In the genomic region with DNA sequence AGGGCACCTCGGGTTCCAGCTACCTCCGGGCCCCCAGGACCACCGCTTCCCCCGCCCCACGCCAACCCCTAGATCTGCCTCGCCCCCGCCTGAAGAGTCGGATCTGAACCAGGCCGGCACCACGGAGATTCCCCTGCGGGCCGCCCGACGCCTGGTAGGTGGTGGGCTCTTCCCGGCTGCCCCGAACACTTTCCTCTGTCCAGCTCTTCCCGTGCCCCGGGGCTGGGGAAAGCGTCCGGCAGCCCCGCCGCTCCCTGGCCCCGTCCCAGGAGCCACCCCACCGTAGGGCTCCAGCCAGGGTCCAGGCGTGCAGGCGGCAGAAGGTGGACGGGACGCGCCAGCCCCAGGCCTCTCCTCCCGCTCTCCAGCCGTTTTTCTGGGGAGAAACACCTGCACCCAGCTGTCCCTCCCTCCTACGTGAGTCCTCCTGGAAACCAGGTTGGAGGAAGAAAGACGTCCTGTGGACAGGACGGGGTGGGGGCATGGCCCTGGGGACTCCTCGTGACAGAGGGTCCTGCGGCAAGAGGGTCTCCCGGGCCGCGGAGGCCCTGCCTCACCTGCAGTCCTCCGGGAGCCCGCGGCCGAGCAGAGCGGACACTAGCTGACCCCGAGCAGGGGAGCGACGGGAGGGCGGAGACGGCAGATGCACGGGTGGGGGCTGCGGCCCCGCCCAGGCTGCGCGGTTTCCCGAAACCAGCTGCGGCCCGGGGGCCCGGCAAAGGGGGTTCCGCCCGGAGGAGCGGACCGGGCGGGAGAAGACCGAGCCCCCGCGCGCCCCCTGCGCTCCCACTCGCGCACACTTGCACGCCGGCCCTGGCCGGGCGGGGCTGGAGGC, we compare ENCODE assay signal across 9 cellular contexts. TPM values are rescaled to one million over a fixed set of nuclear protein-coding genes. Genes with fewer than 3 reads are reported as not detected.
DNase-seq lines count a peak whose midpoint lies in the region; ATAC-seq and TF ChIP-seq lines count a peak whose summit lies in the region.
"Had no signal": no experiment of that assay in that cellular context is flagged by ENCODE, and none has a peak within 500 bp of the region (broad histone marks: within the 10 kb centered on the region; RNA-seq: fewer than 3 reads in every experiment).

A gene (minus strand): TSS at position 624 of the 835 bp plus-strand sequence. CDS start 3,795 bp downstream, outside the sequence.

- H3K4me3 ChIP-seq in OCI-LY7 (ENCODE audit: low read depth, low read length, poor library complexity, severe bottlenecking): no peak within 1 kb of the TSS

- H3K9me2 ChIP-seq in OCI-LY7 (ENCODE audit: insufficient read depth, low read length): no peaks in the 10 kb centered on the region

- H3K4me1 Mint-ChIP-seq in stimulated activated naive CD8-positive, alpha-beta T cell treated with anti-CD3 and anti-CD28 coated beads, Interleukin-15, Interleukin-2, amounts not matched to agents 100 ng/mL and 50 ng/mL, for 24 hours (ENCODE audit: low read depth): peaks cover 8% of the 10 kb centered on the region
- H3K4me1 Mint-ChIP-seq in glutamatergic neuron (ENCODE audit: low read depth, unreplicated experiment) (peaks cover 2% of the 10 kb centered on the region), nephron progenitor cell (peaks cover 12% of the 10 kb centered on the region)

- no peaks in the 10 kb centered on the region for H3K4me1 ChIP-seq in OCI-LY7 (ENCODE audit: insufficient read depth, low read length, poor library complexity, severe bottlenecking)

- intact Hi-C loops in OCI-LY7 (cut with micrococcal nuclease; ENCODE audit: unreplicated experiment): no loop called here

- H3K4me3 Mint-ChIP-seq in stimulated activated naive CD8-positive, alpha-beta T cell treated with anti-CD3 and anti-CD28 coated beads, Interleukin-15, Interleukin-2, amounts not matched to agents 100 ng/mL and 50 ng/mL, for 24 hours: peak within 1 kb of the TSS; percentile 49
- peak within 1 kb of the TSS; percentile 74 for H3K4me3 Mint-ChIP-seq in glutamatergic neuron (ENCODE audit: unreplicated experiment)
- peak within 1 kb of the TSS; percentile 76 for H3K4me3 Mint-ChIP-seq in nephron progenitor cell

- H3K27ac Mint-ChIP-seq in stimulated activated naive CD8-positive, alpha-beta T cell treated with anti-CD3 and anti-CD28 coated beads, Interleukin-15, Interleukin-2, amounts not matched to agents 100 ng/mL and 50 ng/mL, for 24 hours: no peak within 1 kb of the TSS
- H3K27ac Mint-ChIP-seq in glutamatergic neuron (ENCODE audit: unreplicated experiment) (no peak within 1 kb of the TSS), nephron progenitor cell (no peak within 1 kb of the TSS)

- BruUV-seq in OCI-LY7 (replicated peaks; lab: Mats Ljungman, UMichigan): no TSS peak

- H4K20me1 ChIP-seq in OCI-LY7 (ENCODE audit: insufficient read depth, low read length): no peaks in the 10 kb centered on the region

- peaks cover 48% of the 10 kb centered on the region for H3K27me3 Mint-ChIP-seq in stimulated activated naive CD8-positive, alpha-beta T cell treated with anti-CD3 and anti-CD28 coated beads, Interleukin-15, Interleukin-2, amounts not matched to agents 100 ng/mL and 50 ng/mL, for 24 hours
- H3K27me3 Mint-ChIP-seq in glutamatergic neuron (ENCODE audit: unreplicated experiment): peaks cover 22% of the 10 kb centered on the region
- H3K27me3 Mint-ChIP-seq in nephron progenitor cell (ENCODE audit: low read depth, poor library complexity): peaks cover 80% of the 10 kb centered on the region

- POLR2A ChIA-PET in OCI-LY7 (lab: Charles Lee): interaction anchor here (0.6 kb wide), 1 partner anchor 674 kb away, joined by 3 read pairs; no protein-coding TSS in a partner anchor

- H3K9me3 Mint-ChIP-seq in stimulated activated naive CD8-positive, alpha-beta T cell treated with anti-CD3 and anti-CD28 coated beads, Interleukin-15, Interleukin-2, amounts not matched to agents 100 ng/mL and 50 ng/mL, for 24 hours: no peaks in the 10 kb centered on the region
- no peaks in the 10 kb centered on the region for H3K9me3 Mint-ChIP-seq in glutamatergic neuron (ENCODE audit: unreplicated experiment)
- H3K9me3 Mint-ChIP-seq in nephron progenitor cell: peaks cover 14% of the 10 kb centered on the region

- CTCF ChIA-PET in OCI-LY7 (lab: Charles Lee; ENCODE audit: unreplicated experiment): no interaction called here

- no peaks in the 10 kb centered on the region for H3K9me3 ChIP-seq in OCI-LY7 (ENCODE audit: low read length)

- TF ChIP-seq CTCF in glutamatergic neuron (IDR thresholded peaks at IDR 0.05; ENCODE audit: partially characterized antibody, unreplicated experiment) (no peak), nephron progenitor cell (IDR thresholded peaks at IDR 0.05) (no peak), OCI-LY7 (conservative IDR thresholded peaks at IDR 0.05; ENCODE audit: low read length) (no peak)

- H3K4me2 ChIP-seq in OCI-LY7 (ENCODE audit: low read length): no peak within 1 kb of the TSS

- no peak for DNase-seq in stimulated activated naive CD8-positive, alpha-beta T cell treated with anti-CD3 and anti-CD28 coated beads, Interleukin-15, Interleukin-2, amounts not matched to agents 100 U/mL and 50 U/mL, for 24 hours
- DNase-seq in glutamatergic neuron (no peak), nephron progenitor cell (peak; percentile 56), NOMO-1 treated with dmso at 0.1 percent for 144 hours (lab: John Stamatoyannopoulos, UW; ENCODE audit: unreplicated experiment) (no peak), OCI-LY7 (ENCODE audit: low spot score) (no peak)
- DNase-seq in activated CD4-positive, CD25-positive, alpha-beta regulatory T cell (lab: John Stamatoyannopoulos, UW): no peak

- H2AFZ ChIP-seq in OCI-LY7 (ENCODE audit: low read length): no peak within 1 kb of the TSS

- H3K27ac ChIP-seq in OCI-LY7 (ENCODE audit: low read depth, low read length, poor library complexity, severe bottlenecking): no peak within 1 kb of the TSS

- no peaks in the 10 kb centered on the region for H3K36me3 ChIP-seq in OCI-LY7 (ENCODE audit: insufficient read depth, low read length)

- ATAC-seq in stimulated activated naive CD8-positive, alpha-beta T cell treated with anti-CD3 and anti-CD28 coated beads, Interleukin-15, Interleukin-2, amounts not matched to agents 100 U/mL and 50 U/mL, for 24 hours: no peak
- ATAC-seq in HG03039 (IDR thresholded peaks at IDR 0.05; ENCODE audit: unreplicated experiment): no peak

- H3K79me2 ChIP-seq in OCI-LY7 (ENCODE audit: insufficient read depth, low read depth, low read length): no peaks in the 10 kb centered on the region

- no peaks in the 10 kb centered on the region for H3K36me3 Mint-ChIP-seq in stimulated activated naive CD8-positive, alpha-beta T cell treated with anti-CD3 and anti-CD28 coated beads, Interleukin-15, Interleukin-2, amounts not matched to agents 100 ng/mL and 50 ng/mL, for 24 hours (ENCODE audit: low read depth)
- peaks cover 5% of the 10 kb centered on the region for H3K36me3 Mint-ChIP-seq in glutamatergic neuron (ENCODE audit: unreplicated experiment)
- peaks cover 7% of the 10 kb centered on the region for H3K36me3 Mint-ChIP-seq in nephron progenitor cell (ENCODE audit: low read depth)

RNA-seq across cellular contexts. Expression of the gene that starts here (rescaled TPM):
- 0.44 TPM for total RNA-seq in glutamatergic neuron (ENCODE audit: unreplicated experiment)
- 0.09 TPM in 1 of 2 replicates, not detected in the other for total RNA-seq in OCI-LY7 (2014; rRNA removed; shearing (Covaris generic))
- 0.37 TPM in 1 of 2 replicates, not detected in the other for total RNA-seq in OCI-LY7 (2022)
- total RNA-seq: bronchial epithelial cell had no signal
